Comparison of ENCODE assay signal across 8 cellular contexts in the genomic region with DNA sequence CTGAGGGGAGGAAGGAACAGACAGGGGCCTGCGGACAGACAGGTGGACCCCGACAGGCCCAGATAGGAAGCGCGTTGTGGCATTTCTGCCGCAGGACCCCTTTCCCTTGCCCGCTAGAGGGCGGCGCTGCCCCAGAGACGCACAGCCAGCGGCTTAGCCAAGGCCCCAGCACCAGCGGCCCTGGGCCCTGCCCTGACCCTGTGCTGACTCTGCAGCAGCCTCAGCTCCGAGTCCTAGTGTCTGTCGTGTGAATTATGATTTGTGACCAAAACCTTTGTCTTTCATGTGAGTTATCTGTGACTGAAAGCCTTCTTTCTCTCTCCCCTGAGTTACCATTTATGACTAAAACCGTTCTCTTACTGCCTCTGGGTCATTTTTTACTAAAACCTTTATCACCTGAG. TPM values are rescaled to one million over a fixed set of nuclear protein-coding genes. Genes with fewer than 3 reads are reported as not detected.
DNase-seq lines count a peak whose midpoint lies in the region; ATAC-seq and TF ChIP-seq lines count a peak whose summit lies in the region.

No MANE protein-coding gene starts in this region.

- in situ Hi-C loops in Caki2 (cut with HindIII; ENCODE audit: low pct_unique_long_range_greater_than_20kb, low sequenced_read_pairs) = no loop called here

- TF ChIP-seq CTCF in progenitor cell of endocrine pancreas (IDR thresholded peaks at IDR 0.05; ENCODE audit: unreplicated experiment) (peak; percentile 95), vagina (IDR thresholded peaks at IDR 0.05) (peak; percentile 40 to 81 (median 67))

- H3K36me3 Mint-ChIP-seq in progenitor cell of endocrine pancreas (ENCODE audit: insufficient read depth) = peaks cover 3% of the 10 kb centered on the region

- H3K27ac Mint-ChIP-seq in progenitor cell of endocrine pancreas = no peak overlapping the region

- peaks cover 30% of the 10 kb centered on the region for H3K4me1 ChIP-seq in SJSA1 (replicated peaks)
- peaks cover 13% of the 10 kb centered on the region for H3K4me1 ChIP-seq in vagina

- intact Hi-C loops in vagina (cut with DNase I) = loop anchor here (10.0 kb wide), 1 partner anchor 241 kb away; no protein-coding TSS in a partner anchor

- H3K9me3 Mint-ChIP-seq in progenitor cell of endocrine pancreas (ENCODE audit: low read depth) = no peaks in the 10 kb centered on the region

- peaks cover 3% of the 10 kb centered on the region; the same call in 1 of the 2 replicates for H3K9me3 ChIP-seq in SJSA1 (replicated peaks)
- no peaks in the 10 kb centered on the region for H3K9me3 ChIP-seq in vagina

- peak; percentile 80 for ATAC-seq in GM21528 (IDR thresholded peaks at IDR 0.05; ENCODE audit: low FRiP score, unreplicated experiment)

- H3K27ac ChIP-seq in SJSA1 (no peak overlapping the region), vagina (no peak overlapping the region)

- DNase-seq in Caki2 (ENCODE audit: low read depth) = peak; percentile 53
- DNase-seq in M059J (ENCODE audit: low read depth) = peak; percentile 75
- peak; percentile 80 to 92 for DNase-seq in SJSA1 (ENCODE audit: low read depth in 1 of 2, low spot score in 2 of 2)
- peak; percentile 71 for DNase-seq in activated gamma-delta T cell treated with Interleukin-2 at 50 U/mL for 16 hours
- DNase-seq in globus pallidus (ENCODE audit: low spot score) = peak; percentile 54
- DNase-seq in progenitor cell of endocrine pancreas (ENCODE audit: low spot score, unreplicated experiment) = peak; percentile 78
- no peak for DNase-seq in vagina (ENCODE audit: extremely low spot score in 2 of 2)

- H3K27me3 ChIP-seq in SJSA1 (replicated peaks) (peaks cover 12% of the 10 kb centered on the region), vagina (no peaks in the 10 kb centered on the region)

- H3K4me3 ChIP-seq in SJSA1 = no peak overlapping the region
- no peak overlapping the region for H3K4me3 ChIP-seq in vagina

- peaks cover 40% of the 10 kb centered on the region for H3K27me3 Mint-ChIP-seq in progenitor cell of endocrine pancreas

- no peak overlapping the region for H3K4me3 Mint-ChIP-seq in progenitor cell of endocrine pancreas (ENCODE audit: low read depth)

- TF ChIP-seq POLR2A in vagina (IDR thresholded peaks at IDR 0.05) = no peak

- H3K36me3 ChIP-seq in SJSA1 = peaks cover 8% of the 10 kb centered on the region
- no peaks in the 10 kb centered on the region for H3K36me3 ChIP-seq in vagina

- peaks cover 16% of the 10 kb centered on the region for H3K4me1 Mint-ChIP-seq in progenitor cell of endocrine pancreas (ENCODE audit: low read depth)

RNA-seq across cellular contexts. Expression of a gene that starts 30.8 kb away (rescaled TPM):
- 32.6 and 60.2 TPM in 2 replicates for total RNA-seq in Caki2 (2014; rRNA removed; shearing (Covaris generic); ENCODE audit: low replicate concordance)
- total RNA-seq in M059J (2014; rRNA removed; shearing (Covaris generic)) = 44.5 and 62.9 TPM in 2 replicates
- total RNA-seq in SJSA1 (2014; rRNA removed; shearing (Covaris generic)) = 108 TPM in 2 replicates
- total RNA-seq in progenitor cell of endocrine pancreas (11.9 and 13.5 TPM in 2 replicates), vagina (3.7 TPM)

RNA-seq across cellular contexts. Expression of a gene that starts 30.9 kb away (rescaled TPM):
- total RNA-seq in Caki2 (2014; rRNA removed; shearing (Covaris generic); ENCODE audit: low replicate concordance) = 20.4 and 29.2 TPM in 2 replicates
- 30.9 and 37.3 TPM in 2 replicates for total RNA-seq in M059J (2014; rRNA removed; shearing (Covaris generic))
- 71.5 and 77.6 TPM in 2 replicates for total RNA-seq in SJSA1 (2014; rRNA removed; shearing (Covaris generic))
- 69.0 and 69.2 TPM in 2 replicates for total RNA-seq in progenitor cell of endocrine pancreas
- total RNA-seq in vagina = 47.4 TPM

Comparison
In these comparisons a context has a peak if more than half of its experiments do, and no peak if none do; other contexts are left out.
1. DNase-seq: peak in Caki2 (single experiment), M059J (single experiment), SJSA1 (2 of 2), activated gamma-delta T cell treated with Interleukin-2 at 50 U/mL for 16 hours (single experiment), globus pallidus (single experiment) and progenitor cell of endocrine pancreas (single experiment); none in vagina (0 of 2).